In genomic region chrX:130746709-130747347, GRCh38 we compare ENCODE assay signal across 17 cellular contexts.
"Had no signal": no experiment of that assay in that cellular context is flagged by ENCODE, and none has a peak within 500 bp of the region (broad histone marks: within the 10 kb centered on the region; RNA-seq: fewer than 3 reads in every experiment).

No MANE protein-coding gene starts in this region.

- H3K27me3 ChIP-seq: body of pancreas, gastrocnemius medialis, heart right ventricle, right lobe of liver, spleen, upper lobe of left lung had no signal

- H3K9me3 ChIP-seq: body of pancreas, gastrocnemius medialis, heart right ventricle, left ventricle myocardium inferior, psoas muscle, right lobe of liver, spleen, upper lobe of left lung had no signal

- H3K4me1 ChIP-seq: body of pancreas, gastrocnemius medialis, left ventricle myocardium inferior, right lobe of liver, spleen, upper lobe of left lung had no signal

- DNase-seq: activated CD4-positive, alpha-beta memory T cell treated with anti-CD3 and anti-CD28 coated beads for 36 hours; activated CD4-positive, CD25-positive, alpha-beta regulatory T cell treated with anti-CD3 and anti-CD28 coated beads, Interleukin-2, amount 50 U/mL, for 72 hours; activated T-cell treated with anti-CD3 and anti-CD28 coated beads, Interleukin-2, amount 50 U/mL, for 48 hours; dorsolateral prefrontal cortex; gastrocnemius medialis; heart right ventricle; left ventricle myocardium inferior; mesendoderm; occipital lobe; psoas muscle; right lobe of liver; spleen; stimulated activated CD4-positive, alpha-beta T cell treated with anti-CD3 and anti-CD28 coated beads, Interleukin-1b, Interleukin-23, amount 100 ng/mL, for 48 hours; stimulated activated naive B cell treated with anti-CD40 and anti-IgM and Interleukin-4, amounts not matched to agents 10 μg/mL and 1 μg/mL and 100 μg/mL, for 72 hours; SW 1271; upper lobe of left lung had no signal

- H3K36me3 ChIP-seq: gastrocnemius medialis, heart right ventricle, left ventricle myocardium inferior, right lobe of liver, spleen, upper lobe of left lung had no signal

- H3K4me3 ChIP-seq: body of pancreas, dorsolateral prefrontal cortex, gastrocnemius medialis, heart right ventricle, left ventricle myocardium inferior, psoas muscle, right lobe of liver, spleen, upper lobe of left lung had no signal

- H3K27ac ChIP-seq: body of pancreas, dorsolateral prefrontal cortex, gastrocnemius medialis, heart right ventricle, left ventricle myocardium inferior, psoas muscle, spleen, upper lobe of left lung had no signal

- ATAC-seq: body of pancreas; gastrocnemius medialis; heart right ventricle; stimulated activated naive B cell treated with anti-CD40 and anti-IgM and Interleukin-4, amounts not matched to agents 10 μg/mL and 1 μg/mL and 100 μg/mL, for 72 hours had no signal
